8 cellular contexts compared by ENCODE assay signal in the genomic region with DNA sequence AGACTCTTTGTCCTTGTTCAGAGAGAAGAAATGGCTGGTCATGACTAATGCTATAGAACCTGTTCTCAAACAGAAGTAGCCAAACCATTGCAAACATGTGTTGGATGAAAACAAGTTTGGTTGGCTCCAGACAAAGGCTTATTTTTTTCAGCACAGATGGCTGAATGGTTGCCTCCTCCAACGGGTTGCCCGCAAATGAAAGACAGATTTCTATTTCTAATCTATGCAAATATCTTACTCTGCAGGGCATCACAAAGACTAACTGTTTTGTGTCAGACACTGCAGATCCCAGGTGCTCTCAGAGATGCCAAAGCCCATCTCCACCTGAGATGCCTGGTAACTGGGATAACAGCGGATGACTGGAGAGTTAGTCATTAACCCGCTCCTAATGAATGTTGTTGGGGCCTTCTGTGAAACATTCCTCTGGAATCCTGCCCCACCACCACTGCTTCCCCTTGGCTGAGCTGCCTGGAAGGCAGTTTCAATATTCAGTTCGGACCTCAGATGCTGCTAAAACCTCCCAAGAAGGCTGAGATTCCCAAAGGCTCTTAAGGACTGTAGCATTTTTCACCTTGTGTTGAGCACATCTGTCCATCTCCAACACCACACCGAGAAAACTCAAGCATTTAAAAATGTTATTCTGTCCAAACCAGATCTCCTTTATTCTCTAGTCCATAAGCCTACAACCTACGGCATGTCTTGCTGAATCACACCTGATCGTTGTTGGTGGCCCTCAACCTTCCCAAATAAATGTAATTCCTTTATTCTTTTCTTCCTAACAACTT.
A peak's percentile ranks its signal among the peaks of the same experiment; 100 is the strongest.
DNase-seq lines count a peak whose midpoint lies in the region; ATAC-seq, FAIRE-seq and TF ChIP-seq lines count a peak whose summit lies in the region.

No MANE protein-coding gene starts in this region.

- 0 out of 2 replicates have a peak overlapping the region, but pooled peaks have one; percentile 5 for H3K4me3 ChIP-seq in HFF-Myc (replicated peaks; ENCODE audit: low read depth, low read length)
- H3K4me3 ChIP-seq in esophagus (ENCODE audit: low read depth in 1 of 2, low read length in 2 of 2): no peak overlapping the region
- H3K4me3 ChIP-seq in pancreas: no peak overlapping the region

- 45 to 54% methylated on average over 8 of the region's 8 CpGs for WGBS in esophagus, 2 donors
- WGBS in pancreas, 2 donors: 64 to 68% methylated on average over 8 of the region's 8 CpGs

- H3K36me3 ChIP-seq in esophagus (ENCODE audit: control insufficient read depth in 2 of 2, insufficient read depth in 2 of 2, low read length in 1 of 2) (no peaks in the 10 kb centered on the region), pancreas (no peaks in the 10 kb centered on the region)

- H3K27me3 ChIP-seq in esophagus (ENCODE audit: control insufficient read depth in 1 of 2, insufficient read depth in 2 of 2, low read length in 2 of 2) (no peaks in the 10 kb centered on the region), pancreas (no peaks in the 10 kb centered on the region)

- peaks cover 0 to 2% of the 10 kb centered on the region in 2 donors for H3K4me1 ChIP-seq in esophagus (ENCODE audit: control insufficient read depth in 2 of 2, insufficient read depth in 2 of 2, low read length in 1 of 2)
- H3K4me1 ChIP-seq in pancreas: peaks cover 3 to 11% (median 4%) of the 10 kb centered on the region in 3 donors

- TF ChIP-seq CTCF in HFF-Myc (IDR thresholded peaks at IDR 0.05; ENCODE audit: low read depth, low read length, missing control alignments) (no peak), pancreas (IDR thresholded peaks at IDR 0.05) (no peak), GM13976 (IDR thresholded peaks at IDR 0.05; ENCODE audit: borderline replicate concordance, control extremely low read depth, extremely low read depth, insufficient read depth, missing control alignments) (no peak)

- no peaks in the 10 kb centered on the region for H3K9me3 ChIP-seq in esophagus (ENCODE audit: control insufficient read depth in 2 of 2, insufficient read depth in 1 of 2, low read depth in 1 of 2, low read length in 1 of 2)
- no peaks in the 10 kb centered on the region for H3K9me3 ChIP-seq in pancreas

- H3K27ac ChIP-seq in esophagus (ENCODE audit: low read depth in 2 of 2, low read length in 1 of 2) (peak overlapping the region; percentile 54 to 57), pancreas (peak overlapping the region; percentile 0 to 65 (median 44))

- DNase-seq in DMS 273 treated with DMSO at 0.1 percent for 48 hours (lab: John Stamatoyannopoulos, UW) (peak; percentile 92), HFF-Myc (ENCODE audit: extremely low read depth, low read depth) (peak; percentile 93), NCI-H526 (lab: John Stamatoyannopoulos, UW) (peak; percentile 94 to 95), pancreas (peak in 3 of 6 donors; percentile 46 to 56 (median 49)), GM13976 (ENCODE audit: low spot score) (no peak), KG1 (lab: John Stamatoyannopoulos, UW) (no peak)
- no peak for DNase-seq in stimulated activated CD4-positive, alpha-beta T cell treated with anti-CD3 and anti-CD28 coated beads, Interleukin-15, amount 100 ng/mL, for 24 hours

- intact Hi-C loops in pancreas (cut with DNase I): no loop called here

- no peak for FAIRE-seq in pancreas (lab: Jason Lieb, UNC)

- peak; percentile 73 to 92 (median 84) for ATAC-seq in pancreas

- in situ Hi-C loops in GM13976 (cut with MboI; ENCODE audit: low sequenced_read_pairs, unreplicated experiment): no loop called here

Comparison
In these comparisons a context has a peak if more than half of its experiments do, and no peak if none do; other contexts are left out.
1. DNase-seq: peak in DMS 273 treated with DMSO at 0.1 percent for 48 hours (single experiment), HFF-Myc (single experiment) and NCI-H526 (2 of 2); none in GM13976 (single experiment), KG1 (single experiment) and stimulated activated CD4-positive, alpha-beta T cell treated with anti-CD3 and anti-CD28 coated beads, Interleukin-15, amount 100 ng/mL, for 24 hours (single experiment).